Comparison of ENCODE assay signal across 1 cellular context in the genomic region with DNA sequence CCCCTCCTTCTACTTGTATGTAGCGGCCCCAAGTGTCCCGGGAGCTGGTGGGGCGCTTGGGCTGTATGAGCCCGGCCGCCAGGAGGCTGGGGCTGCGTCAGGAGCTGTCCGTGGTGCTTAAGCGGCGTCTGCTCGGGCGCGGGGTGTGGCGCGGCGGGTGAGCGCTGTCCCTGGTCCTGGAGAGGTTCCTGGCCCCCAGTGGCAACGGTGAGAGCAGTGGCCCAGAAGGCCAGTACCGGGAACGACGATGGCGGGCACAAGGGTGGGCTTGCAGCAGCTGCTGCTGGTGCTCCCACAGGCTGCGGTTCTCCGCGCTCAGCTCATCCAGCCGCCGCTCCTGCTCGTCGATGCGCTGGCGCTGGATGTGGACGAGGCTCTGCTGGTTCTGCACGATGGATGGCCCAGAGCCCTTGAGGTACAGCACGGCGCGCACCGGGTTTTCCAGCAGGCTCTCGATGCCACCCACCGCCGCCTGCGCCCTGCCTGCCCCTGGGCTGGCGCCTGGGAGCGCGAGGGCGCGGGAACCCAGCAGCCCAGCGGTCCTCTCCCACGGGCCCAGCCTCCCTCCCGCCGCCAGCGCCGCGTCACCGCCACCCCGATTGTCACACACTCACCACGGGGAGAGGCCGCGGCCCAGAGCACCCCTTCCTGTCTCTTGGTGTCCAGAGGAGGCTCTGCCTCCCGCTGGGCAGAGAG.
TF ChIP-seq lines count a peak whose summit lies in the region.

No MANE protein-coding gene starts in this region.

TF ChIP-seq in WTC11, 78 proteins besides CTCF, POLR2A, EP300 and RAD21 (continued from another document):
- TF ChIP-seq MYBL2 (CRISPR knock-in tag; IDR thresholded peaks at IDR 0.05) = peak; percentile 100
- peak; percentile 92; the same call in 1 of the 2 replicates for TF ChIP-seq ZNF396 (CRISPR knock-in tag; IDR thresholded peaks at IDR 0.05; ENCODE audit: borderline replicate concordance)
- TF ChIP-seq, protein P1, sequence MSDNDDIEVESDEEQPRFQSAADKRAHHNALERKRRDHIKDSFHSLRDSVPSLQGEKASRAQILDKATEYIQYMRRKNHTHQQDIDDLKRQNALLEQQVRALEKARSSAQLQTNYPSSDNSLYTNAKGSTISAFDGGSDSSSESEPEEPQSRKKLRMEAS (CRISPR knock-in tag; IDR thresholded peaks at IDR 0.05) = peak; percentile 99
- peak; percentile 89 for TF ChIP-seq PRDM15 (CRISPR knock-in tag; IDR thresholded peaks at IDR 0.05)
- TF ChIP-seq, protein P2, sequence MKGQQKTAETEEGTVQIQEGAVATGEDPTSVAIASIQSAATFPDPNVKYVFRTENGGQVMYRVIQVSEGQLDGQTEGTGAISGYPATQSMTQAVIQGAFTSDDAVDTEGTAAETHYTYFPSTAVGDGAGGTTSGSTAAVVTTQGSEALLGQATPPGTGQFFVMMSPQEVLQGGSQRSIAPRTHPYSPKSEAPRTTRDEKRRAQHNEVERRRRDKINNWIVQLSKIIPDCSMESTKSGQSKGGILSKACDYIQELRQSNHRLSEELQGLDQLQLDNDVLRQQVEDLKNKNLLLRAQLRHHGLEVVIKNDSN (CRISPR knock-in tag; IDR thresholded peaks at IDR 0.05) = peak; percentile 95
- peak; percentile 97 for TF ChIP-seq CREM (CRISPR knock-in tag; IDR thresholded peaks at IDR 0.05)
- peak; percentile 100 for TF ChIP-seq STAT6 (CRISPR knock-in tag; conservative IDR thresholded peaks at IDR 0.05; ENCODE audit: low read depth)
- peak; percentile 100 for TF ChIP-seq KAT7 (CRISPR knock-in tag; IDR thresholded peaks at IDR 0.05; ENCODE audit: borderline replicate concordance)
- peak; percentile 95 for TF ChIP-seq ATF3 (CRISPR knock-in tag; conservative IDR thresholded peaks at IDR 0.05)
- peak; percentile 99 for TF ChIP-seq ZNF512 (CRISPR knock-in tag; IDR thresholded peaks at IDR 0.05; ENCODE audit: borderline replicate concordance)
- TF ChIP-seq GRHL2 (CRISPR knock-in tag; IDR thresholded peaks at IDR 0.05; ENCODE audit: insufficient replicate concordance, severe bottlenecking) = no peak
- TF ChIP-seq USF2 (CRISPR knock-in tag; IDR thresholded peaks at IDR 0.05) = peak; percentile 75
- TF ChIP-seq E2F5 (CRISPR knock-in tag; IDR thresholded peaks at IDR 0.05) = peak; percentile 100
- peak; percentile 100 for TF ChIP-seq ZNF281 (CRISPR knock-in tag; IDR thresholded peaks at IDR 0.05)
- TF ChIP-seq HMGA2 (CRISPR knock-in tag; IDR thresholded peaks at IDR 0.05) = no peak
- TF ChIP-seq FOXJ3 (CRISPR knock-in tag; IDR thresholded peaks at IDR 0.05; ENCODE audit: borderline replicate concordance) = peak; percentile 98
- TF ChIP-seq, protein P3, sequence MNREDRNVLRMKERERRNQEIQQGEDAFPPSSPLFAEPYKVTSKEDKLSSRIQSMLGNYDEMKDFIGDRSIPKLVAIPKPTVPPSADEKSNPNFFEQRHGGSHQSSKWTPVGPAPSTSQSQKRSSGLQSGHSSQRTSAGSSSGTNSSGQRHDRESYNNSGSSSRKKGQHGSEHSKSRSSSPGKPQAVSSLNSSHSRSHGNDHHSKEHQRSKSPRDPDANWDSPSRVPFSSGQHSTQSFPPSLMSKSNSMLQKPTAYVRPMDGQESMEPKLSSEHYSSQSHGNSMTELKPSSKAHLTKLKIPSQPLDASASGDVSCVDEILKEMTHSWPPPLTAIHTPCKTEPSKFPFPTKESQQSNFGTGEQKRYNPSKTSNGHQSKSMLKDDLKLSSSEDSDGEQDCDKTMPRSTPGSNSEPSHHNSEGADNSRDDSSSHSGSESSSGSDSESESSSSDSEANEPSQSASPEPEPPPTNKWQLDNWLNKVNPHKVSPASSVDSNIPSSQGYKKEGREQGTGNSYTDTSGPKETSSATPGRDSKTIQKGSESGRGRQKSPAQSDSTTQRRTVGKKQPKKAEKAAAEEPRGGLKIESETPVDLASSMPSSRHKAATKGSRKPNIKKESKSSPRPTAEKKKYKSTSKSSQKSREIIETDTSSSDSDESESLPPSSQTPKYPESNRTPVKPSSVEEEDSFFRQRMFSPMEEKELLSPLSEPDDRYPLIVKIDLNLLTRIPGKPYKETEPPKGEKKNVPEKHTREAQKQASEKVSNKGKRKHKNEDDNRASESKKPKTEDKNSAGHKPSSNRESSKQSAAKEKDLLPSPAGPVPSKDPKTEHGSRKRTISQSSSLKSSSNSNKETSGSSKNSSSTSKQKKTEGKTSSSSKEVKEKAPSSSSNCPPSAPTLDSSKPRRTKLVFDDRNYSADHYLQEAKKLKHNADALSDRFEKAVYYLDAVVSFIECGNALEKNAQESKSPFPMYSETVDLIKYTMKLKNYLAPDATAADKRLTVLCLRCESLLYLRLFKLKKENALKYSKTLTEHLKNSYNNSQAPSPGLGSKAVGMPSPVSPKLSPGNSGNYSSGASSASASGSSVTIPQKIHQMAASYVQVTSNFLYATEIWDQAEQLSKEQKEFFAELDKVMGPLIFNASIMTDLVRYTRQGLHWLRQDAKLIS (CRISPR knock-in tag; IDR thresholded peaks at IDR 0.05; ENCODE audit: borderline replicate concordance) = peak; percentile 99
- TF ChIP-seq ZNF317 (CRISPR knock-in tag; IDR thresholded peaks at IDR 0.05; ENCODE audit: borderline replicate concordance, low read depth) = peak; percentile 95
- TF ChIP-seq, protein P4, sequence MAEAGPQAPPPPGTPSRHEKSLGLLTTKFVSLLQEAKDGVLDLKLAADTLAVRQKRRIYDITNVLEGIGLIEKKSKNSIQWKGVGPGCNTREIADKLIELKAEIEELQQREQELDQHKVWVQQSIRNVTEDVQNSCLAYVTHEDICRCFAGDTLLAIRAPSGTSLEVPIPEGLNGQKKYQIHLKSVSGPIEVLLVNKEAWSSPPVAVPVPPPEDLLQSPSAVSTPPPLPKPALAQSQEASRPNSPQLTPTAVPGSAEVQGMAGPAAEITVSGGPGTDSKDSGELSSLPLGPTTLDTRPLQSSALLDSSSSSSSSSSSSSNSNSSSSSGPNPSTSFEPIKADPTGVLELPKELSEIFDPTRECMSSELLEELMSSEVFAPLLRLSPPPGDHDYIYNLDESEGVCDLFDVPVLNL (CRISPR knock-in tag; IDR thresholded peaks at IDR 0.05; ENCODE audit: borderline replicate concordance, low read depth) = peak; percentile 99
- TF ChIP-seq, protein P5, sequence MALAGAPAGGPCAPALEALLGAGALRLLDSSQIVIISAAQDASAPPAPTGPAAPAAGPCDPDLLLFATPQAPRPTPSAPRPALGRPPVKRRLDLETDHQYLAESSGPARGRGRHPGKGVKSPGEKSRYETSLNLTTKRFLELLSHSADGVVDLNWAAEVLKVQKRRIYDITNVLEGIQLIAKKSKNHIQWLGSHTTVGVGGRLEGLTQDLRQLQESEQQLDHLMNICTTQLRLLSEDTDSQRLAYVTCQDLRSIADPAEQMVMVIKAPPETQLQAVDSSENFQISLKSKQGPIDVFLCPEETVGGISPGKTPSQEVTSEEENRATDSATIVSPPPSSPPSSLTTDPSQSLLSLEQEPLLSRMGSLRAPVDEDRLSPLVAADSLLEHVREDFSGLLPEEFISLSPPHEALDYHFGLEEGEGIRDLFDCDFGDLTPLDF (CRISPR knock-in tag; IDR thresholded peaks at IDR 0.05) = peak; percentile 100
- peak; percentile 100 for TF ChIP-seq TCF7 (CRISPR knock-in tag; IDR thresholded peaks at IDR 0.05; ENCODE audit: low read depth)
- peak; percentile 100 for TF ChIP-seq TEAD1 (CRISPR knock-in tag; IDR thresholded peaks at IDR 0.05)
- peak; percentile 100 for TF ChIP-seq ETV6 (CRISPR knock-in tag; IDR thresholded peaks at IDR 0.05)
